32 cellular contexts compared by ENCODE assay signal in genomic region chr6:75676377-75676776, GRCh38.
"Had no signal": no experiment of that assay in that cellular context is flagged by ENCODE, and none has a peak within 500 bp of the region (broad histone marks: within the 10 kb centered on the region; RNA-seq: fewer than 3 reads in every experiment).

No MANE protein-coding gene starts in this region.

- H3K27ac Mint-ChIP-seq: natural killer cell treated with Interleukin-12 subunit alpha and Interleukin-12 subunit beta and Interleukin-15 and Interleukin-18, amount 100 ng/mL, for 72 hours; nephron progenitor cell; progenitor cell of endocrine pancreas; stimulated activated memory B cell treated with anti-CD40 and anti-IgM and Interleukin-4, amounts not matched to agents 10 μg/mL and 1 μg/mL and 100 μg/mL, for 72 hours; stimulated activated naive CD8-positive, alpha-beta T cell treated with anti-CD3 and anti-CD28 coated beads, Interleukin-15, amount 100 ng/mL, for 72 hours had no signal

- H3K4me2 ChIP-seq: smooth muscle cell had no signal

- H3K9me3 ChIP-seq: psoas muscle, suprapubic skin, testis, tibial artery, transverse colon, upper lobe of left lung, vagina had no signal

- H3K4me3 Mint-ChIP-seq: naive thymus-derived CD8-positive, alpha-beta T cell; natural killer cell treated with Interleukin-12 subunit alpha and Interleukin-12 subunit beta and Interleukin-15 and Interleukin-18, amount 100 ng/mL, for 72 hours; nephron progenitor cell; neural crest cell; stimulated activated memory B cell treated with anti-CD40 and anti-IgM and Interleukin-4, amounts not matched to agents 10 μg/mL and 1 μg/mL and 100 μg/mL, for 72 hours; stimulated activated naive CD8-positive, alpha-beta T cell treated with anti-CD3 and anti-CD28 coated beads, Interleukin-15, amount 100 ng/mL, for 72 hours had no signal

- H3K27me3 Mint-ChIP-seq: naive thymus-derived CD8-positive, alpha-beta T cell; natural killer cell treated with Interleukin-12 subunit alpha and Interleukin-12 subunit beta and Interleukin-15 and Interleukin-18, amount 100 ng/mL, for 72 hours; progenitor cell of endocrine pancreas; stimulated activated memory B cell treated with anti-CD40 and anti-IgM and Interleukin-4, amounts not matched to agents 10 μg/mL and 1 μg/mL and 100 μg/mL, for 72 hours; stimulated activated naive CD8-positive, alpha-beta T cell treated with anti-CD3 and anti-CD28 coated beads, Interleukin-15, amount 100 ng/mL, for 72 hours had no signal

- H3K27me3 ChIP-seq: ovary, spleen, suprapubic skin, testis, tibial artery, transverse colon, upper lobe of left lung, vagina had no signal

- H3K27ac ChIP-seq: ovary, parathyroid adenoma, psoas muscle, skin epidermis, spleen, suprapubic skin, testis, tibial artery, transverse colon, upper lobe of left lung, vagina had no signal

- H3K9me3 Mint-ChIP-seq: natural killer cell treated with Interleukin-12 subunit alpha and Interleukin-12 subunit beta and Interleukin-15 and Interleukin-18, amount 100 ng/mL, for 72 hours had no signal

- H3K9ac ChIP-seq: parathyroid adenoma had no signal

- H3K4me3 ChIP-seq: ovary, psoas muscle, skin epidermis, smooth muscle cell, spleen, suprapubic skin, testis, tibial artery, transverse colon, upper lobe of left lung, vagina had no signal

- H2AFZ ChIP-seq: parathyroid adenoma had no signal

- H3K4me1 Mint-ChIP-seq: naive thymus-derived CD8-positive, alpha-beta T cell; nephron progenitor cell; neural crest cell; stimulated activated memory B cell treated with anti-CD40 and anti-IgM and Interleukin-4, amounts not matched to agents 10 μg/mL and 1 μg/mL and 100 μg/mL, for 72 hours; stimulated activated naive CD8-positive, alpha-beta T cell treated with anti-CD3 and anti-CD28 coated beads, Interleukin-15, amount 100 ng/mL, for 72 hours had no signal

- ATAC-seq: naive thymus-derived CD8-positive, alpha-beta T cell; natural killer cell treated with Interleukin-12 subunit alpha and Interleukin-12 subunit beta and Interleukin-15 and Interleukin-18, amount 100 ng/mL, for 72 hours; psoas muscle; right cardiac atrium; sciatic nerve; stimulated activated memory B cell treated with anti-CD40 and anti-IgM and Interleukin-4, amounts not matched to agents 10 μg/mL and 1 μg/mL and 100 μg/mL, for 72 hours; stimulated activated naive CD8-positive, alpha-beta T cell treated with anti-CD3 and anti-CD28 coated beads, Interleukin-15, amount 100 ng/mL, for 72 hours; stimulated activated naive CD8-positive, alpha-beta T cell treated with anti-CD3 and anti-CD28 coated beads, Interleukin-15, Interleukin-2, amounts not matched to agents 100 U/mL and 50 U/mL, for 24 hours had no signal

- H3K36me3 ChIP-seq: ovary had no signal

- H3K4me1 ChIP-seq: parathyroid adenoma, psoas muscle, spleen, suprapubic skin, testis, tibial artery, transverse colon, upper lobe of left lung, vagina had no signal

- FAIRE-seq: urothelium cell line had no signal

- DNase-seq: naive thymus-derived CD8-positive, alpha-beta T cell; nephron progenitor cell; occipital lobe; ovary; posterior cingulate gyrus; psoas muscle; right cardiac atrium; spleen; stimulated activated CD4-positive, alpha-beta T cell treated with anti-CD3 and anti-CD28 coated beads, Interleukin-12 subunit alpha, Interleukin-12 subunit beta, amount 100 ng/mL, for 4 hours; stimulated activated CD4-positive, alpha-beta T cell treated with anti-CD3 and anti-CD28 coated beads, Interleukin-1b, Interleukin-23, amount 100 ng/mL, for 48 hours; stimulated activated CD4-positive, alpha-beta T cell treated with anti-CD3 and anti-CD28 coated beads, Interleukin-4, amount 100 ng/mL, for 1 hour; stimulated activated CD4-positive, alpha-beta T cell treated with anti-CD3 and anti-CD28 coated beads, Interleukin-4, amount 100 ng/mL, for 4 hours; stimulated activated CD8-positive, alpha-beta memory T cell treated with anti-CD3 and anti-CD28 coated beads, Interleukin-4, amount 100 ng/mL, for 48 hours; stimulated activated naive CD4-positive, alpha-beta T cell; stimulated activated naive CD8-positive, alpha-beta T cell treated with anti-CD3 and anti-CD28 coated beads, Interleukin-15, amount 100 ng/mL, for 72 hours; stimulated activated naive CD8-positive, alpha-beta T cell treated with anti-CD3 and anti-CD28 coated beads, Interleukin-15, Interleukin-2, amounts not matched to agents 100 U/mL and 50 U/mL, for 24 hours; substantia nigra; testis; tibial artery; transverse colon; upper lobe of left lung had no signal
